ENCODE assay signal across 14 cellular contexts in genomic region chr21:8998946-8999681, GRCh38.
"Had no signal": no experiment of that assay in that cellular context is flagged by ENCODE, and none has a peak within 500 bp of the region (broad histone marks: within the 10 kb centered on the region; RNA-seq: fewer than 3 reads in every experiment).

No MANE protein-coding gene starts in this region.

- H3K4me1 ChIP-seq: breast epithelium, gastrocnemius medialis, testis had no signal

- DNase-seq: activated CD8-positive, alpha-beta memory T cell treated with anti-CD3 and anti-CD28 coated beads, Interleukin-2, amount 50 U/mL, for 4 hours; activated CD8-positive, alpha-beta T cell treated with anti-CD3 and anti-CD28 coated beads for 36 hours; activated naive CD8-positive, alpha-beta T cell treated with anti-CD3 and anti-CD28 coated beads, Interleukin-2, amount 10 ng/mL, durations not matched to agents 7 days and 5 days; activated T-cell treated with anti-CD3 and anti-CD28 coated beads, Interleukin-2, amount 50 U/mL, for 72 hours; anterior cingulate cortex; gastrocnemius medialis; stimulated activated CD4-positive, alpha-beta T cell treated with anti-CD3 and anti-CD28 coated beads, Interleukin-4, amount 100 ng/mL, for 1 hour; stimulated activated CD8-positive, alpha-beta memory T cell treated with anti-CD3 and anti-CD28 coated beads, Interleukin-4, amount 100 ng/mL, for 48 hours; testis had no signal

- H3K27ac ChIP-seq: breast epithelium, gastrocnemius medialis, heart right ventricle, testis had no signal

- H3K27ac Mint-ChIP-seq: activated CD8-positive, alpha-beta T cell treated with anti-CD3 and anti-CD28 coated beads for 36 hours; activated naive CD8-positive, alpha-beta T cell treated with anti-CD3 and anti-CD28 coated beads, Interleukin-2, amount 10 ng/mL, durations not matched to agents 7 days and 5 days; activated T-cell treated with anti-CD3 and anti-CD28 coated beads, Interleukin-2, amount 50 U/mL, for 72 hours; stimulated activated naive CD8-positive, alpha-beta T cell treated with anti-CD3 and anti-CD28 coated beads, Interleukin-15, Interleukin-2, amounts not matched to agents 100 ng/mL and 50 ng/mL, for 24 hours; T-helper 2 cell treated with Interferon-gamma antibody and Interleukin-4, amounts not matched to agents 5 μg/mL and 100 μg/mL, for 36 hours had no signal

- H3K36me3 ChIP-seq: breast epithelium, gastrocnemius medialis, heart right ventricle had no signal

- H3K9me3 ChIP-seq: breast epithelium, gastrocnemius medialis, testis had no signal

- ATAC-seq: activated CD8-positive, alpha-beta T cell treated with anti-CD3 and anti-CD28 coated beads for 36 hours; activated T-cell treated with anti-CD3 and anti-CD28 coated beads, Interleukin-2, amount 50 U/mL, for 72 hours; gastrocnemius medialis had no signal

- H3K27me3 Mint-ChIP-seq: activated naive CD8-positive, alpha-beta T cell treated with anti-CD3 and anti-CD28 coated beads, Interleukin-2, amount 10 ng/mL, durations not matched to agents 7 days and 5 days had no signal

- H3K4me3 Mint-ChIP-seq: activated CD8-positive, alpha-beta T cell treated with anti-CD3 and anti-CD28 coated beads for 36 hours; activated naive CD8-positive, alpha-beta T cell treated with anti-CD3 and anti-CD28 coated beads, Interleukin-2, amount 10 ng/mL, durations not matched to agents 7 days and 5 days; activated T-cell treated with anti-CD3 and anti-CD28 coated beads, Interleukin-2, amount 50 U/mL, for 72 hours; stimulated activated naive CD8-positive, alpha-beta T cell treated with anti-CD3 and anti-CD28 coated beads, Interleukin-15, Interleukin-2, amounts not matched to agents 100 ng/mL and 50 ng/mL, for 24 hours; T-helper 2 cell treated with Interferon-gamma antibody and Interleukin-4, amounts not matched to agents 5 μg/mL and 100 μg/mL, for 36 hours had no signal

- H3K4me3 ChIP-seq: breast epithelium, gastrocnemius medialis, heart right ventricle, testis had no signal

- H3K27me3 ChIP-seq: breast epithelium, testis had no signal

- FAIRE-seq: endothelial cell of umbilical vein had no signal

- H3K36me3 Mint-ChIP-seq: activated naive CD8-positive, alpha-beta T cell treated with anti-CD3 and anti-CD28 coated beads, Interleukin-2, amount 10 ng/mL, durations not matched to agents 7 days and 5 days had no signal

- H3K4me1 Mint-ChIP-seq: activated naive CD8-positive, alpha-beta T cell treated with anti-CD3 and anti-CD28 coated beads, Interleukin-2, amount 10 ng/mL, durations not matched to agents 7 days and 5 days had no signal
